In the genomic region with DNA sequence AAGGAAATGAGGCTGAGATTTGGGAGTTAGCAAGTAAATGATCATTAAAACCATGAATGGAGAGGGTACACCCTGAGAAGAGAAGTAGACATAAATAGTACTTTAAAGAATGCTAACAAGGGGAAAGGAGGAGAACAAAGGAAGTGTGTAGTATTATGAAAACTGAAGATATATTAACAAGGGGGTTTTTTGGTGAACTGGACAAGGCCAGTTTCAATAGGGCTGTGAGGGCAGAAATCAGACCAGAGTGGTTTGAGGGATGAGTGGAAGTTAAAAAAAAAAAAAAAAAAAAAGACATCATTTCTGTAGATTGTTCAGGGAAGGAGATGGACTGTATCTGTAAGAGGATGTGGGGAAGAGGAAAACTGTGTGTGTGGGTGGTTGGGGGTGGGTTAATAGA, we compare ENCODE assay signal across 8 cellular contexts.
"Had no signal": no experiment of that assay in that cellular context is flagged by ENCODE, and none has a peak within 500 bp of the region (broad histone marks: within the 10 kb centered on the region; RNA-seq: fewer than 3 reads in every experiment).

No MANE protein-coding gene starts in this region.

- H3K36me3 Mint-ChIP-seq: IgD-negative memory B cell had no signal

- H3K4me2 ChIP-seq: GM23338, KMS-11 had no signal

- H3K9me3 Mint-ChIP-seq: GM23338, H9 had no signal

- H3K27ac Mint-ChIP-seq: GM23338, H9, IgD-negative memory B cell had no signal

- H2AFZ ChIP-seq: GM23338 had no signal

- ATAC-seq: GM23338 had no signal

- H3K4me3 Mint-ChIP-seq: GM23338, H9, IgD-negative memory B cell had no signal

- H3K4me1 Mint-ChIP-seq: IgD-negative memory B cell had no signal

- H3K4me3 ChIP-seq: GM23338 had no signal

- DNase-seq: H9, HCEC 1CT, Karpas-422, KBM-7 had no signal

- H3K27ac ChIP-seq: HL-60, KMS-11 had no signal
